ENCODE assay signal across 23 cellular contexts in the genomic region with DNA sequence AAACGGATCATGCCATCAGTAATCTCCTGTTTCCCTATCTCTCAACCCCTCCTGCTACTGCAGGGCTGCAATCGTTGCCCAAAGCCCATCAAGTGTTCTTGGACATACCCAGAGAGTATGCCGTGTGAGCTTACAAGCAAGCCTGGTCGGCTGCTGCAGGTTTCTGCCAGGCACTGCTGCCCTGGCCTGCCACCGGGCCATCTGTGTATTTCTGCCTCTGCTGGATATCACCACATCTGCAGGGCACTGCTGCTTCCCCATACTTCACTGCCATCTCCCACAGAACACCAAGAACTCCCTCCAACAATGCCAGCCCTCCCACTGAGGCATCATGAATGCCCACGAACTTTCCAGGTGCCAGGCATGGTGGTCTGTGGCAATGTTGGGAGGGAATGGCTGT.
"Had no signal": no experiment of that assay in that cellular context is flagged by ENCODE, and none has a peak within 500 bp of the region (broad histone marks: within the 10 kb centered on the region; RNA-seq: fewer than 3 reads in every experiment).

No MANE protein-coding gene starts in this region.

- H3K4me3 ChIP-seq: colonic mucosa, esophagus squamous epithelium, heart right ventricle, left ventricle myocardium inferior, lower lobe of right lung, prostate gland, sigmoid colon, stomach, thyroid gland, vagina had no signal

- H3K36me3 ChIP-seq: colonic mucosa, esophagus squamous epithelium, heart right ventricle, left ventricle myocardium inferior, lower lobe of right lung, prostate gland, sigmoid colon, stomach, thyroid gland, vagina had no signal

- H3K4me1 ChIP-seq: colonic mucosa, esophagus squamous epithelium, heart right ventricle, left ventricle myocardium inferior, lower lobe of right lung, prostate gland, sigmoid colon, stomach, thyroid gland, vagina had no signal

- DNase-seq: colonic mucosa; effector memory CD4-positive, alpha-beta T cell; erythroblast; esophagus squamous epithelium; foreskin melanocyte; glutamatergic neuron; heart right ventricle; hippocampal formation; left cardiac atrium; left ventricle myocardium inferior; lower lobe of right lung; natural killer cell; right cardiac atrium; sigmoid colon; stimulated activated CD4-positive, alpha-beta T cell treated with anti-CD3 and anti-CD28 coated beads, Interleukin-2, amount 100 ng/mL, for 24 hours; stimulated activated CD4-positive, alpha-beta T cell treated with anti-CD3 and anti-CD28 coated beads, Interleukin-4, amount 100 ng/mL, for 24 hours; stimulated activated naive CD4-positive, alpha-beta T cell treated with Interleukin-2 at 50 U/mL for 16 hours; stomach; thyroid gland; trophoblast cell had no signal

- H3K9me3 ChIP-seq: colonic mucosa, esophagus squamous epithelium, heart right ventricle, left ventricle myocardium inferior, lower lobe of right lung, prostate gland, sigmoid colon, stomach, thyroid gland, vagina had no signal

- ATAC-seq: lower lobe of right lung; natural killer cell; right cardiac atrium; stimulated activated effector memory CD8-positive, alpha-beta T cell treated with anti-CD3 and anti-CD28 coated beads, Interleukin-12 subunit alpha, Interleukin-12 subunit beta, amount 100 ng/mL, for 72 hours had no signal

- H3K27ac ChIP-seq: colonic mucosa, esophagus squamous epithelium, heart right ventricle, left ventricle myocardium inferior, lower lobe of right lung, prostate gland, sigmoid colon, stomach, thyroid gland, vagina had no signal

- H3K27me3 ChIP-seq: colonic mucosa, sigmoid colon, thyroid gland, vagina had no signal
